15 cellular contexts compared by ENCODE assay signal in the genomic region with DNA sequence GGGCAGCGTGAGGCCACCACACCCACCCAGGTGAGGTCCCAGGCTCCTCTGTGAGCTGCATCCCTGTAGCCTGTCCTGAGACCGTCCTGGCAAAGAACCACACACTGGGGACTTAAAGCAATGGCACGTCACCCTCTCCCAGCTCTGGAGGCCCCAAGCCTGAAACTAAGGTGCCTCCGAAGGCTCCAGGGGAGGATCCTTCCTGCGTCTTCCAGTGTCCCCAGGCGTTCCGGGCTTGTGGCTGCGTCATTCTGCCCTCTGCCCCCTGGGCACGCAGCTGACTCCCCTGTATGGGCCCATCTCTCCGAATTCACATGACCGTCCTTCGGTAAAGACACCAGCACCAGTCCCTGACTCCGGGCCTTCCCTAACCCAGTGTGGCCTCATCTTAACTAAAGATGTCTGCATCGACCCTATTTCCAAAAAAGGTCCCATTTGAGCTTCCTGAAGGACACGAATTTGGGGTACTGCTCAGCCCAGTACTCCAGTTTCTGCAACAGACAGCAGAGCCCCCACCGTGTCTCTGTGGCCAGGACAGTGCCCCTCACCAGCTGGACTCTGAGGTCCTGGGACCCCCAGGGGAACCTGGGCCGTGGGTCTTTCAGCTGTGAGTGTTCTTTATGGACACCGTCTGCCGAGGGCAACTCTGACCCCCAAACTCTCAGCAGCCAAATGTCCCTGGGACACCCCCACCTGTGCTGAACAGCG.
"Had no signal": no experiment of that assay in that cellular context is flagged by ENCODE, and none has a peak within 500 bp of the region (broad histone marks: within the 10 kb centered on the region; RNA-seq: fewer than 3 reads in every experiment).

No MANE protein-coding gene starts in this region.

- H3K27me3 Mint-ChIP-seq: activated CD8-positive, alpha-beta T cell treated with anti-CD3 and anti-CD28 coated beads for 36 hours; activated naive CD8-positive, alpha-beta T cell treated with anti-CD3 and anti-CD28 coated beads, Interleukin-2, amount 50 U/mL, for 24 hours; type B pancreatic cell had no signal

- H3K9me3 Mint-ChIP-seq: activated CD8-positive, alpha-beta T cell treated with anti-CD3 and anti-CD28 coated beads for 36 hours; activated naive CD8-positive, alpha-beta T cell treated with anti-CD3 and anti-CD28 coated beads, Interleukin-2, amount 50 U/mL, for 24 hours; activated T-cell treated with anti-CD3 and anti-CD28 coated beads, Interleukin-2, amount 50 U/mL, for 72 hours; naive thymus-derived CD8-positive, alpha-beta T cell; type B pancreatic cell had no signal

- DNase-seq: activated CD4-positive, alpha-beta T cell treated with anti-CD3 and anti-CD28 coated beads for 4 hours; activated CD8-positive, alpha-beta memory T cell treated with anti-CD3 and anti-CD28 coated beads, Interleukin-2, amount 50 U/mL, for 4 hours; activated CD8-positive, alpha-beta T cell treated with anti-CD3 and anti-CD28 coated beads for 36 hours; activated naive CD4-positive, alpha-beta T cell treated with Interleukin-2 at 50 U/mL for 16 hours; activated naive CD8-positive, alpha-beta T cell treated with anti-CD3 and anti-CD28 coated beads, Interleukin-2, amount 50 U/mL, for 24 hours; activated T-cell treated with anti-CD3 and anti-CD28 coated beads, Interleukin-2, amount 50 U/mL, for 72 hours; colonic mucosa; effector CD8-positive, alpha-beta T cell; naive thymus-derived CD8-positive, alpha-beta T cell; stimulated activated CD4-positive, alpha-beta T cell treated with anti-CD3 and anti-CD28 coated beads, Interleukin-1b, Interleukin-23, amount 100 ng/mL, for 48 hours; stimulated activated naive CD4-positive, alpha-beta T cell treated with Interleukin-2 at 50 U/mL for 16 hours had no signal

- H3K4me3 Mint-ChIP-seq: activated CD8-positive, alpha-beta T cell treated with anti-CD3 and anti-CD28 coated beads for 36 hours; activated naive CD8-positive, alpha-beta T cell treated with anti-CD3 and anti-CD28 coated beads, Interleukin-2, amount 50 U/mL, for 24 hours; activated T-cell treated with anti-CD3 and anti-CD28 coated beads, Interleukin-2, amount 50 U/mL, for 72 hours; naive thymus-derived CD8-positive, alpha-beta T cell; type B pancreatic cell had no signal

- H3K4me1 ChIP-seq: colonic mucosa, pancreas had no signal

- H3K9me3 ChIP-seq: colonic mucosa, pancreas had no signal

- H3K27ac Mint-ChIP-seq: activated CD8-positive, alpha-beta T cell treated with anti-CD3 and anti-CD28 coated beads for 36 hours; activated naive CD8-positive, alpha-beta T cell treated with anti-CD3 and anti-CD28 coated beads, Interleukin-2, amount 50 U/mL, for 24 hours; activated T-cell treated with anti-CD3 and anti-CD28 coated beads, Interleukin-2, amount 50 U/mL, for 72 hours; type B pancreatic cell had no signal

- H3K27me3 ChIP-seq: cardiac muscle cell, colonic mucosa, pancreas had no signal

- H3K4me1 Mint-ChIP-seq: activated naive CD8-positive, alpha-beta T cell treated with anti-CD3 and anti-CD28 coated beads, Interleukin-2, amount 50 U/mL, for 24 hours had no signal

- H3K27ac ChIP-seq: cardiac muscle cell, colonic mucosa, pancreas had no signal

- ATAC-seq: activated CD8-positive, alpha-beta T cell treated with anti-CD3 and anti-CD28 coated beads for 36 hours; activated naive CD8-positive, alpha-beta T cell treated with anti-CD3 and anti-CD28 coated beads, Interleukin-2, amount 50 U/mL, for 24 hours; activated T-cell treated with anti-CD3 and anti-CD28 coated beads, Interleukin-2, amount 50 U/mL, for 72 hours; naive thymus-derived CD8-positive, alpha-beta T cell; pancreas; SK-N-SH treated with all-trans-retinoic acid at 6 μM for 48 hours had no signal

- H3K36me3 Mint-ChIP-seq: naive thymus-derived CD8-positive, alpha-beta T cell; type B pancreatic cell had no signal

- H3K4me3 ChIP-seq: cardiac muscle cell, colonic mucosa, pancreas had no signal

- H3K36me3 ChIP-seq: cardiac muscle cell, colonic mucosa, pancreas had no signal
